30 cellular contexts compared by ENCODE assay signal in the genomic region with DNA sequence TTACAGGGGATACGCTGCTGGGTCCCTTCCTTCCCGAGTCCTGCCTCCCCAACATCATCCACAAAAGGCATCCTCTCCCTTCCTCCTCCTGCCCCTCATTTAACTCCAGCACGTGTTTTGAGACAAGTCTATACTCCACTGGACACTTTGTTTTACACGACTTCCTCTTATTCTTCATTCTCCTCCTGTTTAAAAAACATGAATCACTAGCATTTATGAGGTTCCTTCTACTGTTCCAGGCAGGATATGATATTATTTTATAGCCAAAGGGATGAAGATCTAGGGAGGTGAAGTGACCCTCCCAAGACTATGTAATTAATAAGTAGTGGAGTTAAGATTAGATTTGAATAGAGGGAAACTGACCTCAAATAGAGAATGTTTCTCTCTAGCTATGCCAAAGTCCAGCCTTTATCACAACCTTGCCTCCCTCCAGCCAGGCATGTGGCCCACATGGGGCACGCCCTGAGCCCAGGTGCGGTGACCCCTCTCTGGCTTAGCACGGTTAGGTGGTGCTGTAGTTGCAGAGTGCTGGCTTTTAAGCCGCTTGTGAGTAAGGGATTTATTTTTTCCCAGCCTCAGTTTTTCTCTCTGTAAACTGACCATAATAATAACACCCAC. TPM values are rescaled to one million over a fixed set of nuclear protein-coding genes. Genes with fewer than 3 reads are reported as not detected.
DNase-seq lines count a peak whose midpoint lies in the region; ATAC-seq and TF ChIP-seq lines count a peak whose summit lies in the region.
"Had no signal": no experiment of that assay in that cellular context is flagged by ENCODE, and none has a peak within 500 bp of the region (broad histone marks: within the 10 kb centered on the region; RNA-seq: fewer than 3 reads in every experiment).

No MANE protein-coding gene starts in this region.

- H3K4me1 ChIP-seq in Peyer's patch: peaks cover 0 to 14% (median 5%) of the 10 kb centered on the region in 4 donors

- H3K27me3 Mint-ChIP-seq in Calu3 (ENCODE audit: unreplicated experiment) (peaks cover 6% of the 10 kb centered on the region), progenitor cell of endocrine pancreas (peaks cover 6% of the 10 kb centered on the region)

- peak overlapping the region in 1 of 4 donors; percentile 58 for H3K4me3 ChIP-seq in Peyer's patch
- H3K4me3 ChIP-seq: suprapubic skin had no signal

- H3K4me3 Mint-ChIP-seq in Calu3 (ENCODE audit: low read depth, unreplicated experiment): no peak overlapping the region
- no peak overlapping the region for H3K4me3 Mint-ChIP-seq in progenitor cell of endocrine pancreas (ENCODE audit: low read depth)
- H3K4me3 Mint-ChIP-seq: activated B cell treated with CpG ODN at 0.5 μM for 24 hours; activated CD4-positive, alpha-beta T cell treated with anti-CD3 and anti-CD28 coated beads, Interleukin-2, amount 10 ng/mL, durations not matched to agents 7 days and 5 days; activated naive CD8-positive, alpha-beta T cell treated with anti-CD3 and anti-CD28 coated beads, Interleukin-2, amount 10 ng/mL, durations not matched to agents 7 days and 5 days; B cell; H9; natural killer cell; stimulated activated memory B cell treated with anti-CD40 and anti-IgM and Interleukin-4, amounts not matched to agents 10 μg/mL and 1 μg/mL and 100 μg/mL, for 72 hours had no signal

- peaks cover 16% of the 10 kb centered on the region for H3K36me3 Mint-ChIP-seq in Calu3 (ENCODE audit: insufficient read depth, unreplicated experiment)
- no peaks in the 10 kb centered on the region for H3K36me3 Mint-ChIP-seq in progenitor cell of endocrine pancreas (ENCODE audit: insufficient read depth)
- H3K36me3 Mint-ChIP-seq: activated naive CD8-positive, alpha-beta T cell treated with anti-CD3 and anti-CD28 coated beads, Interleukin-2, amount 10 ng/mL, durations not matched to agents 7 days and 5 days; natural killer cell; stimulated activated memory B cell treated with anti-CD40 and anti-IgM and Interleukin-4, amounts not matched to agents 10 μg/mL and 1 μg/mL and 100 μg/mL, for 72 hours had no signal

- DNase-seq in Calu3 (no peak), Peyer's patch (peak in 2 of 3 donors; percentile 82 to 83), left lobe of liver (ENCODE audit: low spot score) (peak; percentile 88), progenitor cell of endocrine pancreas (ENCODE audit: low spot score, unreplicated experiment) (no peak), NCI-H526 (lab: John Stamatoyannopoulos, UW) (no peak)
- DNase-seq: activated B cell treated with CpG ODN at 0.5 μM for 24 hours; activated CD4-positive, alpha-beta T cell treated with anti-CD3 and anti-CD28 coated beads, Interleukin-2, amount 10 ng/mL, durations not matched to agents 7 days and 5 days; activated gamma-delta T cell; activated naive CD8-positive, alpha-beta T cell treated with anti-CD3 and anti-CD28 coated beads, Interleukin-2, amount 10 ng/mL, durations not matched to agents 7 days and 5 days; activated T-cell treated with anti-CD3 and anti-CD28 coated beads, Interleukin-2, amount 50 U/mL, for 1 hour; DMS53; effector CD8-positive, alpha-beta T cell; H9; hypothalamus; left ventricle myocardium superior; midbrain; natural killer cell; NCI-H1092 treated with DMSO at 0.1 percent for 48 hours; NCI-H1930; NCI-H524; occipital lobe; OCI-M1 had no signal

- no peaks in the 10 kb centered on the region for H3K27me3 ChIP-seq in Peyer's patch
- H3K27me3 ChIP-seq: suprapubic skin had no signal

- peaks cover 45% of the 10 kb centered on the region for H3K4me1 Mint-ChIP-seq in Calu3 (ENCODE audit: low read depth, unreplicated experiment)
- peaks cover 11% of the 10 kb centered on the region for H3K4me1 Mint-ChIP-seq in progenitor cell of endocrine pancreas (ENCODE audit: low read depth)
- H3K4me1 Mint-ChIP-seq: activated B cell treated with CpG ODN at 0.5 μM for 24 hours; activated CD4-positive, alpha-beta T cell treated with anti-CD3 and anti-CD28 coated beads, Interleukin-2, amount 10 ng/mL, durations not matched to agents 7 days and 5 days; activated naive CD8-positive, alpha-beta T cell treated with anti-CD3 and anti-CD28 coated beads, Interleukin-2, amount 10 ng/mL, durations not matched to agents 7 days and 5 days; B cell; natural killer cell; stimulated activated memory B cell treated with anti-CD40 and anti-IgM and Interleukin-4, amounts not matched to agents 10 μg/mL and 1 μg/mL and 100 μg/mL, for 72 hours had no signal

- peak; percentile 79 for ATAC-seq in left lobe of liver
- ATAC-seq in GM21786 (IDR thresholded peaks at IDR 0.05; ENCODE audit: unreplicated experiment): no peak
- no peak for ATAC-seq in HG02610 (IDR thresholded peaks at IDR 0.05; ENCODE audit: unreplicated experiment)
- ATAC-seq: left ventricle myocardium superior; natural killer cell; stimulated activated memory B cell treated with anti-CD40 and anti-IgM and Interleukin-4, amounts not matched to agents 10 μg/mL and 1 μg/mL and 100 μg/mL, for 72 hours had no signal

- no peaks in the 10 kb centered on the region for H3K9me3 ChIP-seq in Peyer's patch
- H3K9me3 ChIP-seq: suprapubic skin had no signal

- H3K9me3 Mint-ChIP-seq in Calu3 (ENCODE audit: low read depth, unreplicated experiment) (no peaks in the 10 kb centered on the region), progenitor cell of endocrine pancreas (ENCODE audit: low read depth) (no peaks in the 10 kb centered on the region)
- H3K9me3 Mint-ChIP-seq: activated B cell treated with CpG ODN at 0.5 μM for 24 hours; activated CD4-positive, alpha-beta T cell treated with anti-CD3 and anti-CD28 coated beads, Interleukin-2, amount 10 ng/mL, durations not matched to agents 7 days and 5 days; activated naive CD8-positive, alpha-beta T cell treated with anti-CD3 and anti-CD28 coated beads, Interleukin-2, amount 10 ng/mL, durations not matched to agents 7 days and 5 days; H9; natural killer cell; stimulated activated memory B cell treated with anti-CD40 and anti-IgM and Interleukin-4, amounts not matched to agents 10 μg/mL and 1 μg/mL and 100 μg/mL, for 72 hours had no signal

- H3K27ac Mint-ChIP-seq in Calu3 (ENCODE audit: unreplicated experiment): peak overlapping the region; percentile 15
- peak overlapping the region; percentile 7 for H3K27ac Mint-ChIP-seq in progenitor cell of endocrine pancreas
- H3K27ac Mint-ChIP-seq: activated B cell treated with CpG ODN at 0.5 μM for 24 hours; activated CD4-positive, alpha-beta T cell treated with anti-CD3 and anti-CD28 coated beads, Interleukin-2, amount 10 ng/mL, durations not matched to agents 7 days and 5 days; activated naive CD8-positive, alpha-beta T cell treated with anti-CD3 and anti-CD28 coated beads, Interleukin-2, amount 10 ng/mL, durations not matched to agents 7 days and 5 days; B cell; H9; natural killer cell; stimulated activated memory B cell treated with anti-CD40 and anti-IgM and Interleukin-4, amounts not matched to agents 10 μg/mL and 1 μg/mL and 100 μg/mL, for 72 hours had no signal

- TF ChIP-seq CTCF in Calu3 (IDR thresholded peaks at IDR 0.05; ENCODE audit: unreplicated experiment): no peak
- TF ChIP-seq CTCF in Peyer's patch (IDR thresholded peaks at IDR 0.05): no peak
- no peak for TF ChIP-seq CTCF in progenitor cell of endocrine pancreas (IDR thresholded peaks at IDR 0.05; ENCODE audit: unreplicated experiment)

- H3K27ac ChIP-seq in Peyer's patch: peak overlapping the region in 3 of 4 donors; percentile 10 to 89 (median 76)
- H3K27ac ChIP-seq: SK-N-MC, suprapubic skin had no signal

- BruUV-seq in Calu3 (replicated peaks; lab: Mats Ljungman, UMichigan): no TSS peak

- CTCF ChIA-PET in Calu3 (lab: Charles Lee): interaction anchor here (1.2 to 2.6 kb wide), 2 partner anchors 15 to 196 kb away, joined by 5 to 12 read pairs; no protein-coding TSS in a partner anchor

- intact Hi-C loops in Calu3 (cut with micrococcal nuclease; ENCODE audit: unreplicated experiment): loop anchor here (2.0 to 5.0 kb wide), 2 partner anchors 17 to 36 kb away; no protein-coding TSS in a partner anchor

- H3K36me3 ChIP-seq in Peyer's patch: no peaks in the 10 kb centered on the region
- H3K36me3 ChIP-seq: suprapubic skin had no signal

- no peak for TF ChIP-seq POLR2A in Peyer's patch (IDR thresholded peaks at IDR 0.05)

RNA-seq across cellular contexts. Expression of a gene that starts 1.3 kb away (rescaled TPM):
- total RNA-seq in Calu3 (2022) (16.2 and 16.9 TPM in 2 replicates), Peyer's patch (100 to 1,000 TPM in 3 of 4 donors, 10 to 100 TPM in 1; 19.8 to 173 (median 140) TPM), left lobe of liver (82.7 TPM), progenitor cell of endocrine pancreas (1.2 and 1.4 TPM in 2 replicates)
- total RNA-seq: activated B cell treated with CpG ODN at 0.5 μM for 24 hours; activated CD4-positive, alpha-beta T cell treated with anti-CD3 and anti-CD28 coated beads, Interleukin-2, amount 10 ng/mL, durations not matched to agents 7 days and 5 days; activated naive CD8-positive, alpha-beta T cell treated with anti-CD3 and anti-CD28 coated beads, Interleukin-2, amount 10 ng/mL, durations not matched to agents 7 days and 5 days; aorta; B cell; H9; left ventricle myocardium superior; natural killer cell; T-helper 1 cell treated with Interleukin-12 subunit alpha and Interleukin-12 subunit beta and Interleukin-4 antibody, amounts not matched to agents 30 ng/mL and 1 ng/mL, for 36 hours had no signal

RNA-seq across cellular contexts. Expression of a gene that starts 22.5 kb away (rescaled TPM):
- total RNA-seq in Calu3 (2022) (33.0 and 34.3 TPM in 2 replicates), Peyer's patch (10 to 100 TPM in 3 of 4 donors, 1 to 10 TPM in 1; 1.7 to 19.8 (median 17.1) TPM), left lobe of liver (4.1 TPM), progenitor cell of endocrine pancreas (0.02 and 0.04 TPM in 2 replicates)
- total RNA-seq: H9, occipital lobe had no signal

Comparison
In these comparisons a context has a peak if more than half of its experiments do, and no peak if none do; other contexts are left out.
1. DNase-seq: peak in Peyer's patch (2 of 3) and left lobe of liver (single experiment); none in Calu3 (single experiment), progenitor cell of endocrine pancreas (single experiment) and NCI-H526 (0 of 2).